Comparison of ENCODE assay signal across 29 cellular contexts in the genomic region with DNA sequence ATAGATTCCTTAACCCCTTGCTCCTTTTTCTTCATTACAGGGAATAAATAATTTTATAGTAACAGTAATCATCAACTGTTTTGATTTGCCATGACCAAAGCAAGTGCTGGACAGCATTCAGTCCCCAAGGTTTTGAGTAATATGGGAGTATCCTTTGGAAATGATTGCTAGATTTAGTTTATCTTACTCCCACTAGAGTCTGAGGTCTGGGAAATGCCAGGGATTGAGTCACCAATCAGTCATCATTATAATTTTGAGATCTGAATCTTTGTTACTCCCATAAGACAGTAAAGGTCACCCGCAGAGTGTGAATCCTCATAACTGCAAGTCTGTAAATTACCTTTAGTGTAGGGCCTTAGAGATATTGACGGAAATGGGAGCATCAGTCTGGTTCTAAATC.
DNase-seq lines count a peak whose midpoint lies in the region; ATAC-seq and TF ChIP-seq lines count a peak whose summit lies in the region.
"Had no signal": no experiment of that assay in that cellular context is flagged by ENCODE, and none has a peak within 500 bp of the region (broad histone marks: within the 10 kb centered on the region; RNA-seq: fewer than 3 reads in every experiment).

No MANE protein-coding gene starts in this region.

- no peak for TF ChIP-seq CTCF in SK-N-SH (IDR thresholded peaks at IDR 0.05)
- no peak for TF ChIP-seq CTCF in fibroblast of lung (conservative IDR thresholded peaks at IDR 0.05 in 1 of 2, IDR thresholded peaks at IDR 0.05 in 1 of 2; ENCODE audit: low read depth in 1 of 2, low read length in 2 of 2)
- no peak for TF ChIP-seq CTCF in omental fat pad (IDR thresholded peaks at IDR 0.05)
- no peak for TF ChIP-seq CTCF in psoas muscle (IDR thresholded peaks at IDR 0.05)

- WGBS in SK-N-SH (ENCODE audit: low lambda C conversion rate) = 81% methylated on average over 2 of the region's 2 CpGs
- 85 to 88% (median 85%) methylated on average over 2 of the region's 2 CpGs for WGBS in psoas muscle, 3 donors

- H3F3A ChIP-seq in SK-N-SH (replicated peaks; ENCODE audit: insufficient read depth) = no peaks in the 10 kb centered on the region

- H3K79me2 ChIP-seq in SK-N-SH (ENCODE audit: insufficient read depth) (no peaks in the 10 kb centered on the region), fibroblast of lung (ENCODE audit: control insufficient read depth, insufficient read depth, low read length) (no peaks in the 10 kb centered on the region)

- H3K27me3 ChIP-seq in SK-N-SH (ENCODE audit: insufficient read depth) (no peaks in the 10 kb centered on the region), fibroblast of lung (ENCODE audit: control insufficient read depth, insufficient read depth, low read length) (no peaks in the 10 kb centered on the region), psoas muscle (ENCODE audit: insufficient read depth in 3 of 3, low read length in 2 of 3) (no peaks in the 10 kb centered on the region)
- H3K27me3 ChIP-seq: ascending aorta, thyroid gland had no signal

- CTCF ChIA-PET in SK-N-SH (lab: Yijun Ruan, JAX) = no interaction called here

- peak; percentile 34 for DNase-seq in HCEC 1CT
- DNase-seq in SK-N-SH = no peak
- DNase-seq in fibroblast of lung (ENCODE audit: low read depth in 2 of 2) = peak; percentile 8 to 17
- no peak for DNase-seq in omental fat pad (ENCODE audit: low spot score)
- no peak for DNase-seq in HT-29 (ENCODE audit: low spot score)
- no peak for DNase-seq in GM19240 (ENCODE audit: insufficient read length, low spot score)
- no peak for DNase-seq in psoas muscle
- no peak for DNase-seq in NCI-H2227 treated with DMSO at 0.1 percent for 48 hours (lab: John Stamatoyannopoulos, UW)
- DNase-seq: activated CD4-positive, alpha-beta T cell treated with anti-CD3 and anti-CD28 coated beads for 36 hours; activated naive CD4-positive, alpha-beta T cell treated with anti-CD3 and anti-CD28 coated beads, Interleukin-2, amount 50 U/mL, for 16 hours; activated T-cell treated with anti-CD3 and anti-CD28 coated beads, Interleukin-2, amount 50 U/mL, for 48 hours; effector CD4-positive, alpha-beta T cell; erythroblast; GF-D8; glutamatergic neuron; left colon; naive B cell; NCI-H1436 treated with DMSO at 0.1 percent for 48 hours; NCI-H2171 treated with DMSO at 0.1 percent for 48 hours; NCI-H69; nucleus accumbens; retina; SHP77; stimulated activated CD4-positive, alpha-beta T cell treated with anti-CD3 and anti-CD28 coated beads, Interleukin-12 subunit alpha, Interleukin-12 subunit beta, amount 100 ng/mL, for 4 hours; stimulated activated CD4-positive, alpha-beta T cell treated with anti-CD3 and anti-CD28 coated beads, Interleukin-4, amount 100 ng/mL, for 4 hours; stimulated activated naive CD8-positive, alpha-beta T cell treated with anti-CD3 and anti-CD28 coated beads, Interleukin-15, Interleukin-2, amounts not matched to agents 100 U/mL and 50 U/mL, for 24 hours; T-cell; thyroid gland had no signal

- peak; percentile 48 for ATAC-seq in omental fat pad (ENCODE audit: low FRiP score)
- ATAC-seq in psoas muscle = no peak
- ATAC-seq: activated CD4-positive, alpha-beta T cell treated with anti-CD3 and anti-CD28 coated beads for 36 hours; left colon; stimulated activated naive CD8-positive, alpha-beta T cell treated with anti-CD3 and anti-CD28 coated beads, Interleukin-15, Interleukin-2, amounts not matched to agents 100 U/mL and 50 U/mL, for 24 hours; T-cell had no signal

- H3K27ac ChIP-seq in SK-N-SH (ENCODE audit: low read depth in 2 of 2, low read length in 1 of 2) (no peak overlapping the region), fibroblast of lung (ENCODE audit: insufficient read depth, low read length) (no peak overlapping the region), psoas muscle (no peak overlapping the region)
- H3K27ac ChIP-seq: ascending aorta, thyroid gland had no signal

- H3K9ac ChIP-seq in SK-N-SH (no peak overlapping the region), fibroblast of lung (ENCODE audit: insufficient read depth, low read length) (no peak overlapping the region)

- no peaks in the 10 kb centered on the region for H3K9me2 ChIP-seq in SK-N-SH

- intact Hi-C loops in psoas muscle (cut with DNase I) = no loop called here

- TF ChIP-seq RAD21 in SK-N-SH (IDR thresholded peaks at IDR 0.05; ENCODE audit: low read length) = no peak

- no peak overlapping the region for H3K4me2 ChIP-seq in SK-N-SH
- H3K4me2 ChIP-seq in fibroblast of lung (ENCODE audit: extremely low read depth, insufficient read depth, low read length) = no peak overlapping the region

- no peaks in the 10 kb centered on the region for H3K36me3 ChIP-seq in SK-N-SH (replicated peaks in 1 of 2; ENCODE audit: control insufficient read depth in 1 of 2, insufficient read depth in 2 of 2, low read length in 1 of 2)
- H3K36me3 ChIP-seq in fibroblast of lung (ENCODE audit: control insufficient read depth, insufficient read depth, low read length) = no peaks in the 10 kb centered on the region
- H3K36me3 ChIP-seq in psoas muscle (ENCODE audit: insufficient read depth in 1 of 2, low read depth in 1 of 2) = no peaks in the 10 kb centered on the region
- H3K36me3 ChIP-seq: ascending aorta, thyroid gland had no signal

- H2AFZ ChIP-seq in SK-N-SH (ENCODE audit: low read depth) (no peak overlapping the region), fibroblast of lung (ENCODE audit: low read length) (no peak overlapping the region)

- H3K4me1 ChIP-seq in SK-N-SH (ENCODE audit: control insufficient read depth in 1 of 2, insufficient read depth in 2 of 2, low read depth in 1 of 2, low read length in 1 of 2) (no peaks in the 10 kb centered on the region), fibroblast of lung (ENCODE audit: control insufficient read depth, extremely low read depth, insufficient read depth, low read length) (no peaks in the 10 kb centered on the region), psoas muscle (no peaks in the 10 kb centered on the region)
- H3K4me1 ChIP-seq: ascending aorta, thyroid gland had no signal

- POLR2A ChIA-PET in SK-N-SH (lab: Yijun Ruan, JAX) = no interaction called here

- H3K9me3 ChIP-seq in SK-N-SH = no peaks in the 10 kb centered on the region
- no peaks in the 10 kb centered on the region for H3K9me3 ChIP-seq in fibroblast of lung (ENCODE audit: control insufficient read depth, insufficient read depth, low read depth, low read length)
- H3K9me3 ChIP-seq in psoas muscle = no peaks in the 10 kb centered on the region
- H3K9me3 ChIP-seq: ascending aorta, thyroid gland had no signal

- H4K20me1 ChIP-seq in SK-N-SH (ENCODE audit: insufficient read depth) (no peaks in the 10 kb centered on the region), fibroblast of lung (ENCODE audit: control insufficient read depth, extremely low read depth, insufficient read depth, low read length) (no peaks in the 10 kb centered on the region)

- no peak overlapping the region for H3K4me3 ChIP-seq in SK-N-SH (ENCODE audit: low read depth in 2 of 2, low read length in 1 of 2)
- no peak overlapping the region for H3K4me3 ChIP-seq in fibroblast of lung (replicated peaks in 1 of 4; ENCODE audit: control extremely low read depth in 1 of 4, insufficient read depth in 1 of 4, low read depth in 3 of 4, low read length in 4 of 4)
- no peak overlapping the region for H3K4me3 ChIP-seq in psoas muscle
- H3K4me3 ChIP-seq: ascending aorta, thyroid gland had no signal

- no peak for TF ChIP-seq EP300 in SK-N-SH (IDR thresholded peaks at IDR 0.05; ENCODE audit: borderline replicate concordance in 1 of 2, low read depth in 1 of 2, low read length in 1 of 2)

TF ChIP-seq in SK-N-SH, 30 proteins besides CTCF, POLR2A, EP300 and RAD21 (continues in another document):
- TF ChIP-seq JUND (IDR thresholded peaks at IDR 0.05) (peak; percentile 15; the same call in 1 of the 2 replicates), FOSL2 (IDR thresholded peaks at IDR 0.05; ENCODE audit: borderline replicate concordance, low read depth) (0 out of 2 replicates have a peak, but pooled peaks have one; percentile 18), TAF1 (IDR thresholded peaks at IDR 0.05; ENCODE audit: borderline replicate concordance, low read depth, low read length) (no peak), RFX5 (IDR thresholded peaks at IDR 0.05; ENCODE audit: low read length) (no peak), RCOR1 (IDR thresholded peaks at IDR 0.05; ENCODE audit: low read length) (no peak)
- TF ChIP-seq, protein P1, sequence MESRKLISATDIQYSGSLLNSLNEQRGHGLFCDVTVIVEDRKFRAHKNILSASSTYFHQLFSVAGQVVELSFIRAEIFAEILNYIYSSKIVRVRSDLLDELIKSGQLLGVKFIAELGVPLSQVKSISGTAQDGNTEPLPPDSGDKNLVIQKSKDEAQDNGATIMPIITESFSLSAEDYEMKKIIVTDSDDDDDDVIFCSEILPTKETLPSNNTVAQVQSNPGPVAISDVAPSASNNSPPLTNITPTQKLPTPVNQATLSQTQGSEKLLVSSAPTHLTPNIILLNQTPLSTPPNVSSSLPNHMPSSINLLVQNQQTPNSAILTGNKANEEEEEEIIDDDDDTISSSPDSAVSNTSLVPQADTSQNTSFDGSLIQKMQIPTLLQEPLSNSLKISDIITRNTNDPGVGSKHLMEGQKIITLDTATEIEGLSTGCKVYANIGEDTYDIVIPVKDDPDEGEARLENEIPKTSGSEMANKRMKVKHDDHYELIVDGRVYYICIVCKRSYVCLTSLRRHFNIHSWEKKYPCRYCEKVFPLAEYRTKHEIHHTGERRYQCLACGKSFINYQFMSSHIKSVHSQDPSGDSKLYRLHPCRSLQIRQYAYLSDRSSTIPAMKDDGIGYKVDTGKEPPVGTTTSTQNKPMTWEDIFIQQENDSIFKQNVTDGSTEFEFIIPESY (IDR thresholded peaks at IDR 0.05; ENCODE audit: borderline replicate concordance, low read depth) = no peak

Comparison
In these comparisons a context has a peak if more than half of its experiments do, and no peak if none do; other contexts are left out.
1. DNase-seq: peak in HCEC 1CT (single experiment) and fibroblast of lung (2 of 2); none in SK-N-SH (single experiment), omental fat pad (single experiment), HT-29 (single experiment), GM19240 (single experiment), psoas muscle (0 of 2) and NCI-H2227 treated with DMSO at 0.1 percent for 48 hours (single experiment).